22 cellular contexts compared by ENCODE assay signal in genomic region chr11:132115454-132115853, GRCh38.
DNase-seq lines count a peak whose midpoint lies in the region; ATAC-seq and TF ChIP-seq lines count a peak whose summit lies in the region.
"Had no signal": no experiment of that assay in that cellular context is flagged by ENCODE, and none has a peak within 500 bp of the region (broad histone marks: within the 10 kb centered on the region; RNA-seq: fewer than 3 reads in every experiment).

No MANE protein-coding gene starts in this region.

- DNase-seq in AG10803 (ENCODE audit: low read depth), result peak; percentile 19
- peak; percentile 44 for DNase-seq in NT2/D1 (ENCODE audit: low read depth, low spot score)
- peak; percentile 58 for DNase-seq in epithelial cell of esophagus (ENCODE audit: low read depth)
- DNase-seq in kidney tubule cell (ENCODE audit: low spot score), result peak; percentile 42
- DNase-seq in GM20000 (ENCODE audit: low spot score), result no peak
- no peak for DNase-seq in endothelial cell (ENCODE audit: low spot score)
- DNase-seq: activated CD4-positive, alpha-beta T cell treated with anti-CD3 and anti-CD28 coated beads, Interleukin-2, amount 10 ng/mL, durations not matched to agents 24 days and 14 days; activated naive CD4-positive, alpha-beta T cell treated with Interleukin-2 at 50 U/mL for 16 hours; activated T-cell treated with anti-CD3 and anti-CD28 coated beads, Interleukin-2, amount 50 U/mL, for 72 hours; CD4-positive, alpha-beta T cell; EL; foreskin melanocyte; mucosa of descending colon; NCI-H1105; NCI-H2029 treated with DMSO at 0.1 percent for 48 hours; NCI-H226; sigmoid colon; stimulated activated naive CD8-positive, alpha-beta T cell treated with anti-CD3 and anti-CD28 coated beads, Interleukin-15, amount 100 ng/mL, for 72 hours; tibial artery had no signal

- no peak overlapping the region for H3K27ac Mint-ChIP-seq in endothelial cell (ENCODE audit: unreplicated experiment)
- H3K27ac Mint-ChIP-seq: activated CD4-positive, alpha-beta T cell treated with anti-CD3 and anti-CD28 coated beads, Interleukin-2, amount 10 ng/mL, durations not matched to agents 24 days and 14 days; activated T-cell treated with anti-CD3 and anti-CD28 coated beads, Interleukin-2, amount 50 U/mL, for 72 hours; CD4-positive, alpha-beta T cell; nephron; stimulated activated naive CD8-positive, alpha-beta T cell treated with anti-CD3 and anti-CD28 coated beads, Interleukin-15, amount 100 ng/mL, for 72 hours had no signal

- no peaks in the 10 kb centered on the region for H3K9me3 ChIP-seq in NT2/D1 (ENCODE audit: insufficient read depth, low read length)
- H3K9me3 ChIP-seq: mucosa of descending colon, sigmoid colon, tibial artery had no signal

- no peak for ATAC-seq in HG02840 (IDR thresholded peaks at IDR 0.05; ENCODE audit: low FRiP score, unreplicated experiment)
- ATAC-seq in HG03139 (IDR thresholded peaks at IDR 0.05; ENCODE audit: unreplicated experiment), result no peak
- ATAC-seq: activated T-cell treated with anti-CD3 and anti-CD28 coated beads, Interleukin-2, amount 50 U/mL, for 72 hours; mucosa of descending colon; stimulated activated naive CD8-positive, alpha-beta T cell treated with anti-CD3 and anti-CD28 coated beads, Interleukin-15, amount 100 ng/mL, for 72 hours had no signal

- H3K36me3 ChIP-seq in NT2/D1 (ENCODE audit: insufficient read depth, insufficient read length, low read length), result no peaks in the 10 kb centered on the region
- H3K36me3 ChIP-seq: sigmoid colon, tibial artery had no signal

- H3K36me3 Mint-ChIP-seq in endothelial cell (ENCODE audit: low read depth, unreplicated experiment), result no peaks in the 10 kb centered on the region

- H3K9me3 Mint-ChIP-seq in endothelial cell (ENCODE audit: unreplicated experiment), result no peaks in the 10 kb centered on the region
- H3K9me3 Mint-ChIP-seq: activated CD4-positive, alpha-beta T cell treated with anti-CD3 and anti-CD28 coated beads, Interleukin-2, amount 10 ng/mL, durations not matched to agents 24 days and 14 days; nephron had no signal

- no peaks in the 10 kb centered on the region for H3K4me1 Mint-ChIP-seq in endothelial cell (ENCODE audit: unreplicated experiment)
- H3K4me1 Mint-ChIP-seq: activated CD4-positive, alpha-beta T cell treated with anti-CD3 and anti-CD28 coated beads, Interleukin-2, amount 10 ng/mL, durations not matched to agents 24 days and 14 days; stimulated activated naive CD8-positive, alpha-beta T cell treated with anti-CD3 and anti-CD28 coated beads, Interleukin-15, amount 100 ng/mL, for 72 hours had no signal

- no peaks in the 10 kb centered on the region for H3K4me1 ChIP-seq in NT2/D1 (ENCODE audit: insufficient read depth, insufficient read length)

- no peak overlapping the region for H3K4me3 Mint-ChIP-seq in endothelial cell (ENCODE audit: unreplicated experiment)
- H3K4me3 Mint-ChIP-seq: activated CD4-positive, alpha-beta T cell treated with anti-CD3 and anti-CD28 coated beads, Interleukin-2, amount 10 ng/mL, durations not matched to agents 24 days and 14 days; activated T-cell treated with anti-CD3 and anti-CD28 coated beads, Interleukin-2, amount 50 U/mL, for 72 hours; CD4-positive, alpha-beta T cell; nephron; stimulated activated naive CD8-positive, alpha-beta T cell treated with anti-CD3 and anti-CD28 coated beads, Interleukin-15, amount 100 ng/mL, for 72 hours had no signal

- no peak overlapping the region for H3K9ac ChIP-seq in NT2/D1 (ENCODE audit: insufficient read length, low read depth)

- H3K27me3 ChIP-seq in NT2/D1 (ENCODE audit: insufficient read depth, insufficient read length), result no peaks in the 10 kb centered on the region
- H3K27me3 ChIP-seq: sigmoid colon had no signal

- H3K27me3 Mint-ChIP-seq in endothelial cell (ENCODE audit: unreplicated experiment), result no peaks in the 10 kb centered on the region
- H3K27me3 Mint-ChIP-seq: activated CD4-positive, alpha-beta T cell treated with anti-CD3 and anti-CD28 coated beads, Interleukin-2, amount 10 ng/mL, durations not matched to agents 24 days and 14 days; CD4-positive, alpha-beta T cell; stimulated activated naive CD8-positive, alpha-beta T cell treated with anti-CD3 and anti-CD28 coated beads, Interleukin-15, amount 100 ng/mL, for 72 hours had no signal

- TF ChIP-seq CTCF in AG10803 (conservative IDR thresholded peaks at IDR 0.05; ENCODE audit: low read length), result no peak
- no peak for TF ChIP-seq CTCF in epithelial cell of esophagus (IDR thresholded peaks at IDR 0.05; ENCODE audit: insufficient read depth, low read depth, low read length, missing control alignments)
- TF ChIP-seq CTCF in GM20000 (IDR thresholded peaks at IDR 0.05; ENCODE audit: extremely low read depth, missing control alignments), result no peak
- TF ChIP-seq CTCF in endothelial cell (IDR thresholded peaks at IDR 0.05; ENCODE audit: unreplicated experiment), result no peak

- no peak overlapping the region for H3K4me3 ChIP-seq in AG10803 (ENCODE audit: low read length)
- no peak overlapping the region for H3K4me3 ChIP-seq in NT2/D1 (ENCODE audit: insufficient read length, low read depth)
- no peak overlapping the region for H3K4me3 ChIP-seq in epithelial cell of esophagus (ENCODE audit: low read length)
- H3K4me3 ChIP-seq: mucosa of descending colon, sigmoid colon, tibial artery had no signal

Comparison
In these comparisons a context has a peak if more than half of its experiments do, and no peak if none do; other contexts are left out.
1. DNase-seq: peak in AG10803 (single experiment), NT2/D1 (single experiment), epithelial cell of esophagus (single experiment) and kidney tubule cell (single experiment); none in GM20000 (single experiment) and endothelial cell (single experiment).